26 cellular contexts compared by ENCODE assay signal in genomic region chr3:133734305-133734704, GRCh38.
"Had no signal": no experiment of that assay in that cellular context is flagged by ENCODE, and none has a peak within 500 bp of the region (broad histone marks: within the 10 kb centered on the region; RNA-seq: fewer than 3 reads in every experiment).

No MANE protein-coding gene starts in this region.

- ATAC-seq: foreskin keratinocyte; gastroesophageal sphincter; heart left ventricle; left cardiac atrium; lower lobe of right lung; naive thymus-derived CD8-positive, alpha-beta T cell; psoas muscle; right cardiac atrium; stimulated activated naive B cell treated with anti-CD40 and anti-IgM and Interleukin-4, amounts not matched to agents 10 μg/mL and 1 μg/mL and 100 μg/mL, for 72 hours had no signal

- H3K27ac ChIP-seq: colonic mucosa, esophagus muscularis mucosa, foreskin keratinocyte, gastroesophageal sphincter, heart left ventricle, hepatocyte, left ventricle myocardium inferior, lower lobe of right lung, psoas muscle, skin epidermis, thoracic aorta, tibial nerve, upper lobe of left lung had no signal

- H3K36me3 ChIP-seq: colonic mucosa, esophagus muscularis mucosa, gastroesophageal sphincter, heart left ventricle, lower lobe of right lung, thoracic aorta, tibial nerve, upper lobe of left lung had no signal

- H2AFZ ChIP-seq: hepatocyte had no signal

- H3K4me1 ChIP-seq: colonic mucosa, esophagus muscularis mucosa, foreskin keratinocyte, gastroesophageal sphincter, heart left ventricle, left ventricle myocardium inferior, lower lobe of right lung, psoas muscle, tibial nerve, upper lobe of left lung had no signal

- H3K27ac Mint-ChIP-seq: dendritic cell treated with granulocyte-macrophage colony-stimulating factor and Interleukin-4, amounts not matched to agents 40 ng/mL and 50 ng/mL, for 4 days; naive thymus-derived CD8-positive, alpha-beta T cell; nephron progenitor cell; stimulated activated naive B cell treated with anti-CD40 and anti-IgM and Interleukin-4, amounts not matched to agents 10 μg/mL and 1 μg/mL and 100 μg/mL, for 72 hours; stimulated activated naive CD8-positive, alpha-beta T cell treated with anti-CD3 and anti-CD28 coated beads, Interleukin-15, Interleukin-2, amounts not matched to agents 100 ng/mL and 50 ng/mL, for 24 hours had no signal

- FAIRE-seq: endothelial cell of umbilical vein, urothelium cell line had no signal

- H3K4me2 ChIP-seq: hepatocyte had no signal

- H3K9me3 ChIP-seq: colonic mucosa, esophagus muscularis mucosa, lower lobe of right lung, psoas muscle, thoracic aorta, upper lobe of left lung had no signal

- H3K4me1 Mint-ChIP-seq: naive thymus-derived CD8-positive, alpha-beta T cell; nephron progenitor cell; stimulated activated naive B cell treated with anti-CD40 and anti-IgM and Interleukin-4, amounts not matched to agents 10 μg/mL and 1 μg/mL and 100 μg/mL, for 72 hours had no signal

- H3K27me3 ChIP-seq: colonic mucosa, esophagus muscularis mucosa, gastroesophageal sphincter, hepatocyte, tibial nerve, upper lobe of left lung had no signal

- DNase-seq: colonic mucosa; effector CD8-positive, alpha-beta T cell; foreskin keratinocyte; heart left ventricle; left cardiac atrium; left ventricle myocardium inferior; lower lobe of right lung; naive thymus-derived CD8-positive, alpha-beta T cell; nephron progenitor cell; nucleus accumbens; psoas muscle; right cardiac atrium; stimulated activated CD4-positive, alpha-beta T cell treated with anti-CD3 and anti-CD28 coated beads, Interleukin-15, amount 100 ng/mL, for 24 hours; stimulated activated CD4-positive, alpha-beta T cell treated with anti-CD3 and anti-CD28 coated beads, Interleukin-2, amount 100 ng/mL, for 48 hours; stimulated activated naive B cell treated with anti-CD40 and anti-IgM and Interleukin-4, amounts not matched to agents 10 μg/mL and 1 μg/mL and 100 μg/mL, for 72 hours; upper lobe of left lung had no signal

- H3K79me2 ChIP-seq: hepatocyte had no signal

- H3K4me3 ChIP-seq: colonic mucosa, esophagus muscularis mucosa, gastroesophageal sphincter, heart left ventricle, hepatocyte, left ventricle myocardium inferior, lower lobe of right lung, psoas muscle, skin epidermis, thoracic aorta, tibial nerve, upper lobe of left lung had no signal

- H3K4me3 Mint-ChIP-seq: dendritic cell treated with granulocyte-macrophage colony-stimulating factor and Interleukin-4, amounts not matched to agents 40 ng/mL and 50 ng/mL, for 4 days; naive thymus-derived CD8-positive, alpha-beta T cell; nephron progenitor cell; stimulated activated naive B cell treated with anti-CD40 and anti-IgM and Interleukin-4, amounts not matched to agents 10 μg/mL and 1 μg/mL and 100 μg/mL, for 72 hours; stimulated activated naive CD8-positive, alpha-beta T cell treated with anti-CD3 and anti-CD28 coated beads, Interleukin-15, Interleukin-2, amounts not matched to agents 100 ng/mL and 50 ng/mL, for 24 hours had no signal
